In genomic region chr13:113813749-113814434, GRCh38 we compare ENCODE assay signal across 1 cellular context.
TF ChIP-seq lines count a peak whose summit lies in the region.

No MANE protein-coding gene starts in this region.

TF ChIP-seq in IMR-90, 13 proteins besides CTCF, POLR2A, EP300 and RAD21 (continued from another document):
- TF ChIP-seq RFX5 (IDR thresholded peaks at IDR 0.05; ENCODE audit: low read depth, low read length) (no peak), MAFK (IDR thresholded peaks at IDR 0.05; ENCODE audit: low read depth, low read length) (no peak), MAZ (IDR thresholded peaks at IDR 0.05; ENCODE audit: borderline replicate concordance, low read depth, low read length) (no peak), FOS (IDR thresholded peaks at IDR 0.05; ENCODE audit: low read depth, low read length) (no peak), USF2 (IDR thresholded peaks at IDR 0.05; ENCODE audit: low read depth, low read length) (no peak), NFE2L2 (IDR thresholded peaks at IDR 0.05; ENCODE audit: low read depth, low read length) (no peak), ELK1 (IDR thresholded peaks at IDR 0.05; ENCODE audit: borderline replicate concordance, low read depth, low read length) (no peak), RCOR1 (IDR thresholded peaks at IDR 0.05; ENCODE audit: insufficient replicate concordance, low read length) (no peak), CEBPB (IDR thresholded peaks at IDR 0.05; ENCODE audit: low read depth, low read length) (no peak), BHLHE40 (IDR thresholded peaks at IDR 0.05; ENCODE audit: low read depth, low read length) (no peak), MXI1 (IDR thresholded peaks at IDR 0.05; ENCODE audit: borderline replicate concordance, low read depth, low read length) (no peak)
